ENCODE assay signal across 1 cellular context in the genomic region with DNA sequence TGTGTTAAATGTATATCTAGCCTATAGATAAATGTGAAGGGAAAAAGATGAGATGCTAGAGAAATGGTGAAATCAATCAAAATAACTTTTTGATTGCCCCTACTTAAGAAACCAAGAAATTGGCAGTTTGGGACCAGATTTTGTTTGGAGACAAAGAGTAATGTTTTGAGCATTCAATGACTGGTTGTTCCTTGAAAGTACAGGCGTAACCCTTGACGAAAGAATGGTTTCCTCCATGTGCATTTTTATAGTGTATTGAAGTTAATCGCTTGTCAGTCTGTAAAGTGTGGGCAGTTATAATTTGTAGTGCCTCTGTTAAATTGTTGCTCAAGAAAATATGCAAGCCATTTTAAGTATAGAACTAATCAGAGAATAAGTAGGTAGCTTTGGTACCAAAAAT.
TF ChIP-seq lines count a peak whose summit lies in the region.

No MANE protein-coding gene starts in this region.

TF ChIP-seq in IMR-90, 13 proteins besides CTCF, POLR2A, EP300 and RAD21:
- TF ChIP-seq, protein P1, sequence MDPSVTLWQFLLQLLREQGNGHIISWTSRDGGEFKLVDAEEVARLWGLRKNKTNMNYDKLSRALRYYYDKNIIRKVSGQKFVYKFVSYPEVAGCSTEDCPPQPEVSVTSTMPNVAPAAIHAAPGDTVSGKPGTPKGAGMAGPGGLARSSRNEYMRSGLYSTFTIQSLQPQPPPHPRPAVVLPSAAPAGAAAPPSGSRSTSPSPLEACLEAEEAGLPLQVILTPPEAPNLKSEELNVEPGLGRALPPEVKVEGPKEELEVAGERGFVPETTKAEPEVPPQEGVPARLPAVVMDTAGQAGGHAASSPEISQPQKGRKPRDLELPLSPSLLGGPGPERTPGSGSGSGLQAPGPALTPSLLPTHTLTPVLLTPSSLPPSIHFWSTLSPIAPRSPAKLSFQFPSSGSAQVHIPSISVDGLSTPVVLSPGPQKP (IDR thresholded peaks at IDR 0.05; ENCODE audit: borderline replicate concordance, low read depth, low read length), result no peak
- TF ChIP-seq CHD1 (IDR thresholded peaks at IDR 0.05; ENCODE audit: low read depth, low read length) (no peak), RCOR1 (IDR thresholded peaks at IDR 0.05; ENCODE audit: insufficient replicate concordance, low read length) (no peak), CEBPB (IDR thresholded peaks at IDR 0.05; ENCODE audit: low read depth, low read length) (no peak)
TF ChIP-seq in IMR-90: peak in this region for 0.
